ENCODE assay signal across 15 cellular contexts in the genomic region with DNA sequence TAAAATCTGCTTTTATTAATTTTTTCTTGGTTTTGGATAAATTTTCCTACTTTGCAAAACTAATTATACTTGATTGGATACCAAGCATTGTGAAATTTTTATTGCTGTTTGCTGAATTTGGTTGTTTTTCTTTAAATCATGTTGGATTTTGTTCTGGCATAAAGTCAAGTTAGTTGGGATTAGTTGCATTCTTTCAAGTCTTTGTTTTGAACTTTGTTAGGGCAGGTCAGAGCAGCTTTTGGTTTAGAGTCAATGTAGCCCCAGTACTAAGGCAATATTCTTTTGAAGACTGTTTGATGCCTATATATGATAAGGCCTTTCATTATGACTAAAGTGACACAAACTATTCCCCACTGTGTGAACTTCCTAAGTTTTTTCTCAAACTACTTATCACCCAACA.
DNase-seq lines count a peak whose midpoint lies in the region; ATAC-seq, FAIRE-seq and TF ChIP-seq lines count a peak whose summit lies in the region.
"Had no signal": no experiment of that assay in that cellular context is flagged by ENCODE, and none has a peak within 500 bp of the region (broad histone marks: within the 10 kb centered on the region; RNA-seq: fewer than 3 reads in every experiment).

No MANE protein-coding gene starts in this region.

- intact Hi-C loops in ascending aorta (cut with DNase I) = no loop called here

- no peak overlapping the region for H3K27ac ChIP-seq in OCI-LY1 (ENCODE audit: low read depth, low read length, poor library complexity, severe bottlenecking)
- H3K27ac ChIP-seq in ascending aorta = no peak overlapping the region
- H3K27ac ChIP-seq: BLaER1 treated with 17β-estradiol and CSF1 and Interleukin-3, amounts not matched to agents 10 nM and 100 nM; GM23248 had no signal

- H3K9ac ChIP-seq in OCI-LY1 (ENCODE audit: low read length) = no peak overlapping the region
- H3K9ac ChIP-seq: BLaER1 treated with 17β-estradiol and CSF1 and Interleukin-3, amounts not matched to agents 10 nM and 100 nM; GM23248 had no signal

- peak overlapping the region; percentile 78; the same call in 1 of the 2 replicates for H2AFZ ChIP-seq in OCI-LY1 (ENCODE audit: low read length)
- H2AFZ ChIP-seq: GM23248 had no signal

- peak overlapping the region; percentile 43 for H3K27ac Mint-ChIP-seq in mesothelial cell of epicardium
- H3K27ac Mint-ChIP-seq: CD4-positive, CD25-positive, alpha-beta regulatory T cell; H9 had no signal

- H3K4me3 Mint-ChIP-seq in mesothelial cell of epicardium = no peak overlapping the region
- H3K4me3 Mint-ChIP-seq: CD4-positive, CD25-positive, alpha-beta regulatory T cell; H9 had no signal

- H3K4me2 ChIP-seq in OCI-LY1 (ENCODE audit: low read length) = no peak overlapping the region
- H3K4me2 ChIP-seq: BLaER1 treated with 17β-estradiol and CSF1 and Interleukin-3, amounts not matched to agents 10 nM and 100 nM had no signal

- H3K9me2 ChIP-seq in OCI-LY1 (ENCODE audit: low read depth, low read length) = no peaks in the 10 kb centered on the region

- no peaks in the 10 kb centered on the region for H3K79me2 ChIP-seq in OCI-LY1 (ENCODE audit: insufficient read depth, low read length)

- H3K27me3 Mint-ChIP-seq in mesothelial cell of epicardium (ENCODE audit: low read depth) = no peaks in the 10 kb centered on the region
- H3K27me3 Mint-ChIP-seq: CD4-positive, CD25-positive, alpha-beta regulatory T cell had no signal

- no peak overlapping the region for H3K4me3 ChIP-seq in OCI-LY1 (ENCODE audit: low read depth, low read length, poor library complexity, severe bottlenecking)
- H3K4me3 ChIP-seq in ascending aorta = no peak overlapping the region
- H3K4me3 ChIP-seq: BLaER1 treated with 17β-estradiol and CSF1 and Interleukin-3, amounts not matched to agents 10 nM and 100 nM; GM23248 had no signal

- no peaks in the 10 kb centered on the region for H3K36me3 ChIP-seq in OCI-LY1 (ENCODE audit: insufficient read depth, low read length)
- H3K36me3 ChIP-seq in ascending aorta = no peaks in the 10 kb centered on the region
- H3K36me3 ChIP-seq: BLaER1 treated with 17β-estradiol and CSF1 and Interleukin-3, amounts not matched to agents 10 nM and 100 nM had no signal

- no peak for TF ChIP-seq CTCF in OCI-LY1 (IDR thresholded peaks at IDR 0.05; ENCODE audit: low read length)
- no peak for TF ChIP-seq CTCF in mesothelial cell of epicardium (IDR thresholded peaks at IDR 0.05; ENCODE audit: unreplicated experiment)
- no peak for TF ChIP-seq CTCF in ascending aorta (IDR thresholded peaks at IDR 0.05)

- H3K4me1 Mint-ChIP-seq in mesothelial cell of epicardium = peaks cover 33% of the 10 kb centered on the region
- H3K4me1 Mint-ChIP-seq: CD4-positive, CD25-positive, alpha-beta regulatory T cell; H9 had no signal

- DNase-seq in iris pigment epithelial cell (ENCODE audit: low read depth) (peak; percentile 23), mesothelial cell of epicardium (ENCODE audit: low spot score in 2 of 2, unreplicated experiment in 2 of 2) (no peak), NOMO-1 (lab: John Stamatoyannopoulos, UW; ENCODE audit: unreplicated experiment in 2 of 2) (no peak), ascending aorta (ENCODE audit: low spot score in 2 of 2) (no peak)
- no peak for DNase-seq in activated CD4-positive, alpha-beta T cell treated with anti-CD3 and anti-CD28 coated beads for 4 hours
- DNase-seq: ACHN; CD4-positive, CD25-positive, alpha-beta regulatory T cell; DMS 273 treated with DMSO at 0.1 percent for 48 hours; H9 had no signal

- H3K4me1 ChIP-seq in OCI-LY1 (ENCODE audit: insufficient read depth, low read length, severe bottlenecking) (no peaks in the 10 kb centered on the region), ascending aorta (no peaks in the 10 kb centered on the region)

- H3K9me3 ChIP-seq in OCI-LY1 (ENCODE audit: low read length) = 0 out of 2 replicates have a peak, but pooled peaks cover 4% of the 10 kb centered on the region
- H3K9me3 ChIP-seq in ascending aorta = no peaks in the 10 kb centered on the region

- H3K9me3 Mint-ChIP-seq in mesothelial cell of epicardium = peaks cover 23% of the 10 kb centered on the region

- H3K36me3 Mint-ChIP-seq in mesothelial cell of epicardium = peaks cover 16% of the 10 kb centered on the region
- H3K36me3 Mint-ChIP-seq: CD4-positive, CD25-positive, alpha-beta regulatory T cell had no signal

- peak; percentile 98 for FAIRE-seq in endometrium (lab: Jason Lieb, UNC)
- FAIRE-seq: HTR-8/SVneo had no signal

- no peaks in the 10 kb centered on the region for H4K20me1 ChIP-seq in OCI-LY1 (ENCODE audit: insufficient read depth, low read length)
- H4K20me1 ChIP-seq: BLaER1 treated with 17β-estradiol and CSF1 and Interleukin-3, amounts not matched to agents 10 nM and 100 nM had no signal

- no peaks in the 10 kb centered on the region for H3F3A ChIP-seq in OCI-LY1 (ENCODE audit: insufficient read depth, low read length)

- H3K27me3 ChIP-seq in OCI-LY1 (ENCODE audit: insufficient read depth, low read length) = no peaks in the 10 kb centered on the region
- no peaks in the 10 kb centered on the region for H3K27me3 ChIP-seq in ascending aorta
- H3K27me3 ChIP-seq: BLaER1 treated with 17β-estradiol and CSF1 and Interleukin-3, amounts not matched to agents 10 nM and 100 nM had no signal

- ATAC-seq in HG02610 (IDR thresholded peaks at IDR 0.05; ENCODE audit: unreplicated experiment) = no peak
